9 cellular contexts compared by ENCODE assay signal in genomic region chr2:30223413-30223874, GRCh38. TPM values are rescaled to one million over a fixed set of nuclear protein-coding genes. Genes with fewer than 3 reads are reported as not detected.
A peak's percentile ranks its signal among the peaks of the same experiment; 100 is the strongest.
DNase-seq lines count a peak whose midpoint lies in the region; ATAC-seq and TF ChIP-seq lines count a peak whose summit lies in the region.
"Had no signal": no experiment of that assay in that cellular context is flagged by ENCODE, and none has a peak within 500 bp of the region (broad histone marks: within the 10 kb centered on the region; RNA-seq: fewer than 3 reads in every experiment).

No MANE protein-coding gene starts in this region.

- ATAC-seq in GM19035 (IDR thresholded peaks at IDR 0.05; ENCODE audit: unreplicated experiment) (peak; percentile 43), HG03521 (IDR thresholded peaks at IDR 0.05; ENCODE audit: unreplicated experiment) (peak; percentile 41)

- no peaks in the 10 kb centered on the region for H4K20me1 ChIP-seq in osteoblast (ENCODE audit: insufficient read depth, low read length)

- no peak for TF ChIP-seq CTCF in osteoblast (IDR thresholded peaks at IDR 0.05; ENCODE audit: extremely low read depth, low read depth, low read length)

- peak overlapping the region; percentile 99 for H3K27ac Mint-ChIP-seq in activated naive CD8-positive, alpha-beta T cell

- H3K4me2 ChIP-seq in osteoblast (ENCODE audit: insufficient read depth, low read length), result no peak overlapping the region

- H2AFZ ChIP-seq in osteoblast (ENCODE audit: low read length), result no peak overlapping the region

- peaks cover 5% of the 10 kb centered on the region for H3K27me3 ChIP-seq in osteoblast (ENCODE audit: insufficient read depth, low read length)

- no peaks in the 10 kb centered on the region for H3K36me3 ChIP-seq in osteoblast (ENCODE audit: insufficient read depth, low read length)

- H3K36me3 Mint-ChIP-seq in activated naive CD8-positive, alpha-beta T cell, result no peaks in the 10 kb centered on the region

- H3K79me2 ChIP-seq in osteoblast (ENCODE audit: insufficient read depth, low read length), result no peaks in the 10 kb centered on the region

- H3K4me3 ChIP-seq in osteoblast (ENCODE audit: insufficient read depth, low read length), result no peak overlapping the region

- peaks cover 28% of the 10 kb centered on the region for H3K4me1 ChIP-seq in osteoblast (ENCODE audit: insufficient read depth, low read length)

- H3K9me3 Mint-ChIP-seq in activated naive CD8-positive, alpha-beta T cell (ENCODE audit: low read depth), result no peaks in the 10 kb centered on the region

- no peaks in the 10 kb centered on the region for H3K9me3 ChIP-seq in osteoblast (ENCODE audit: low read depth, low read length)

- H3K4me1 Mint-ChIP-seq in activated naive CD8-positive, alpha-beta T cell (ENCODE audit: low read depth), result peaks cover 64% of the 10 kb centered on the region

- H3K4me3 Mint-ChIP-seq in activated naive CD8-positive, alpha-beta T cell, result peak overlapping the region; percentile 96

- no peak overlapping the region for H3K27ac ChIP-seq in osteoblast (ENCODE audit: low read depth, low read length)

- no peaks in the 10 kb centered on the region for H3K27me3 Mint-ChIP-seq in activated naive CD8-positive, alpha-beta T cell

- DNase-seq in CD1c-positive myeloid dendritic cell (ENCODE audit: extremely low spot score), result peak; percentile 39
- DNase-seq in putamen (ENCODE audit: low spot score), result no peak
- DNase-seq in middle frontal gyrus (ENCODE audit: extremely low spot score, low spot score), result no peak
- no peak for DNase-seq in glomerular visceral epithelial cell (ENCODE audit: extremely low spot score)
- DNase-seq in osteoblast (ENCODE audit: insufficient read length, low spot score, missing footprints), result no peak
- DNase-seq: NCI-H774 had no signal

RNA-seq across cellular contexts. Expression of gene LBH, which starts 7.9 kb away (rescaled TPM):
- 270 and 272 TPM in 2 replicates for total RNA-seq in osteoblast
